ENCODE assay signal across 11 cellular contexts in genomic region chr17:27552467-27552779, GRCh38.
A peak's percentile ranks its signal among the peaks of the same experiment; 100 is the strongest.
DNase-seq lines count a peak whose midpoint lies in the region; ATAC-seq, FAIRE-seq and TF ChIP-seq lines count a peak whose summit lies in the region.
"Had no signal": no experiment of that assay in that cellular context is flagged by ENCODE, and none has a peak within 500 bp of the region (broad histone marks: within the 10 kb centered on the region; RNA-seq: fewer than 3 reads in every experiment).

No MANE protein-coding gene starts in this region.

- H3K4me1 ChIP-seq in K562 (replicated peaks in 1 of 2; ENCODE audit: control insufficient read depth in 2 of 2, insufficient read depth in 2 of 2, low read length in 2 of 2) (peaks cover 16% of the 10 kb centered on the region in 2 experiments; a peak in 4 of 5 replicates), mesenchymal stem cell (ENCODE audit: control insufficient read depth, insufficient read depth, low read depth, low read length) (peaks cover 34% of the 10 kb centered on the region)

- peak; percentile 28 for DNase-seq in COLO668 (lab: John Stamatoyannopoulos, UW; ENCODE audit: unreplicated experiment)
- DNase-seq in HTR-8/SVneo (ENCODE audit: insufficient read length, low spot score), result peak; percentile 69
- DNase-seq in K562 (ENCODE audit: extremely low read depth in 1 of 4, low spot score in 3 of 4), result peak in 1 of 4 experiments; percentile 39
- DNase-seq in mesenchymal stem cell, result peak; percentile 83
- DNase-seq in DMS 273 (lab: John Stamatoyannopoulos, UW; ENCODE audit: unreplicated experiment), result no peak
- no peak for DNase-seq in NCI-H1694 (lab: John Stamatoyannopoulos, UW)
- DNase-seq in SKM-1 (lab: John Stamatoyannopoulos, UW; ENCODE audit: unreplicated experiment), result no peak
- DNase-seq in NCI-H345 (lab: John Stamatoyannopoulos, UW), result no peak
- DNase-seq: DMS79; stimulated activated CD4-positive, alpha-beta T cell treated with anti-CD3 and anti-CD28 coated beads, Interleukin-4, amount 100 ng/mL, for 24 hours; T-helper 1 cell had no signal

- TF ChIP-seq EP300 in K562 (IDR thresholded peaks at IDR 0.05; ENCODE audit: low read length), result no peak

- H3K4me3 ChIP-seq in K562 (no peak overlapping the region), mesenchymal stem cell (ENCODE audit: insufficient read depth in 1 of 2, low read depth in 1 of 2, low read length in 2 of 2) (no peak overlapping the region)

- H2BK15ac ChIP-seq in mesenchymal stem cell (ENCODE audit: low read depth, poor library complexity, severe bottlenecking), result no peak overlapping the region

- H3K36me3 ChIP-seq in K562 (ENCODE audit: control insufficient read depth, insufficient read depth, low read length), result peaks cover 35% of the 10 kb centered on the region
- H3K36me3 ChIP-seq in mesenchymal stem cell (ENCODE audit: control insufficient read depth in 1 of 2, insufficient read depth in 2 of 2, low read depth in 1 of 2, low read length in 2 of 2), result peaks cover 0 to 14% of the 10 kb centered on the region in 2 experiments

- H3K4me2 ChIP-seq in K562 (ENCODE audit: insufficient read depth, low read length) (no peak overlapping the region), mesenchymal stem cell (ENCODE audit: low read length, poor library complexity, severe bottlenecking) (no peak overlapping the region)

- intact Hi-C loops in K562 (cut with micrococcal nuclease), result no loop called here

- H3K27me3 ChIP-seq in K562 (ENCODE audit: control insufficient read depth in 2 of 2, insufficient read depth in 2 of 2, low read length in 2 of 2) (no peaks in the 10 kb centered on the region), mesenchymal stem cell (ENCODE audit: control insufficient read depth in 1 of 2, insufficient read depth in 1 of 2, low read length in 2 of 2) (no peaks in the 10 kb centered on the region)

- H4K91ac ChIP-seq in mesenchymal stem cell (ENCODE audit: low read length), result no peak overlapping the region

- no peak overlapping the region for H3K4ac ChIP-seq in mesenchymal stem cell (ENCODE audit: low read depth in 1 of 2, low read length in 2 of 2)

- no peak overlapping the region for H3K18ac ChIP-seq in mesenchymal stem cell (ENCODE audit: low read depth in 1 of 2, low read length in 2 of 2)

- no peak overlapping the region for H3K23ac ChIP-seq in mesenchymal stem cell (ENCODE audit: low read length in 2 of 2)

- peak overlapping the region; percentile 38 for H2AK5ac ChIP-seq in mesenchymal stem cell (ENCODE audit: low read length, severe bottlenecking)

- no peak for ATAC-seq in K562

- H2BK120ac ChIP-seq in mesenchymal stem cell (ENCODE audit: low read depth, low read length), result no peak overlapping the region

- H3K9ac ChIP-seq in K562 (ENCODE audit: insufficient read depth in 1 of 2, low read depth in 2 of 2, low read length in 2 of 2) (no peak overlapping the region), mesenchymal stem cell (ENCODE audit: low read length) (no peak overlapping the region)

- POLR2A ChIA-PET in K562 (lab: Yijun Ruan, JAX), result interaction anchor here (0.7 to 1.2 kb wide), 2 partner anchors 17 to 31 kb away, joined by 4 read pairs; no protein-coding TSS in a partner anchor

- BruUV-seq in K562 (replicated peaks; lab: Mats Ljungman, UMichigan), result no TSS peak

- H3K9me3 ChIP-seq in K562 (replicated peaks; ENCODE audit: control insufficient read depth, insufficient read depth, low read depth, low read length) (no peaks in the 10 kb centered on the region), mesenchymal stem cell (ENCODE audit: control insufficient read depth, low read length) (no peaks in the 10 kb centered on the region)

- no peak overlapping the region for H3K14ac ChIP-seq in mesenchymal stem cell (ENCODE audit: low read length in 2 of 2)

- H3K79me2 ChIP-seq in K562 (ENCODE audit: control insufficient read depth, insufficient read depth, low read length), result peaks cover 21% of the 10 kb centered on the region

- CTCF ChIA-PET in K562 (lab: Yijun Ruan, JAX; ENCODE audit: low intra/inter-chr PET ratio), result no interaction called here

- H4K20me1 ChIP-seq in K562 (replicated peaks; ENCODE audit: control insufficient read depth, insufficient read depth, low read length), result no peaks in the 10 kb centered on the region; the same call in 1 of the 2 replicates

- no peak overlapping the region for H2BK12ac ChIP-seq in mesenchymal stem cell (ENCODE audit: low read length in 2 of 2)

- H3K9me1 ChIP-seq in K562 (ENCODE audit: control insufficient read depth, insufficient read depth, low read length), result peaks cover 3% of the 10 kb centered on the region

- no peak overlapping the region for H2BK5ac ChIP-seq in mesenchymal stem cell (ENCODE audit: low read depth, low read length, poor library complexity, severe bottlenecking)

- in situ Hi-C loops in K562 (cut with MboI), result no loop called here

- H3K27ac ChIP-seq in K562 (ENCODE audit: extremely low read depth, low read depth, low read length) (no peak overlapping the region), mesenchymal stem cell (ENCODE audit: low read length, poor library complexity, severe bottlenecking) (no peak overlapping the region)

- FAIRE-seq in HTR-8/SVneo (lab: Jason Lieb, UNC) (peak; percentile 74), K562 (lab: Jason Lieb, UNC) (no peak)

- no peak for TF ChIP-seq POLR2A in K562 (conservative IDR thresholded peaks at IDR 0.05)

- no peak for TF ChIP-seq RAD21 in K562 (CRISPR knock-in tag; conservative IDR thresholded peaks at IDR 0.05 in 1 of 2, IDR thresholded peaks at IDR 0.05 in 1 of 2)

- H2AFZ ChIP-seq in K562 (ENCODE audit: low read depth, low read length), result no peak overlapping the region
- no peak overlapping the region for H2AFZ ChIP-seq in mesenchymal stem cell (ENCODE audit: low read depth, low read length)

- no peak overlapping the region for H4K8ac ChIP-seq in mesenchymal stem cell (ENCODE audit: low read length)

- 0% methylated on average over 1 of the region's 1 CpG for WGBS in K562 (ENCODE audit: insufficient coverage, low coverage, missing lambda C conversion rate)
- 41% methylated on average over 1 of the region's 1 CpG for WGBS in mesenchymal stem cell

- TF ChIP-seq CTCF in K562 (IDR thresholded peaks at IDR 0.05 in 2 of 3, conservative IDR thresholded peaks at IDR 0.05 in 1 of 3; ENCODE audit: insufficient read depth in 2 of 3, low read depth in 1 of 3, low read length in 3 of 3), result 0 out of 6 replicates have a peak, but pooled peaks of 1 of the 3 experiments have one; percentile 5

- H3K79me1 ChIP-seq in mesenchymal stem cell (replicated peaks; ENCODE audit: low read length, poor library complexity, severe bottlenecking), result peaks cover 28% of the 10 kb centered on the region

TF ChIP-seq in K562, 482 proteins besides CTCF, POLR2A, EP300 and RAD21 (continues in another document):
- TF ChIP-seq ZNF282 (CRISPR knock-in tag; IDR thresholded peaks at IDR 0.05) (no peak), FOS (IDR thresholded peaks at IDR 0.05; ENCODE audit: extremely low read depth, insufficient read length) (peak; percentile 7), RNF2 (IDR thresholded peaks at IDR 0.05) (no peak), SAFB2 (IDR thresholded peaks at IDR 0.05; ENCODE audit: borderline replicate concordance, low read depth, low read length, severe bottlenecking) (no peak), TFE3 (CRISPR knock-in tag; IDR thresholded peaks at IDR 0.05) (no peak), ZNF695 (CRISPR knock-in tag; IDR thresholded peaks at IDR 0.05) (no peak), GATAD2A (IDR thresholded peaks at IDR 0.05) (no peak), ZNF431 (CRISPR knock-in tag; IDR thresholded peaks at IDR 0.05) (no peak), ZNF274 (IDR thresholded peaks at IDR 0.05; ENCODE audit: borderline replicate concordance, low read depth, low read length) (no peak), FOSL1 (tag; conservative IDR thresholded peaks at IDR 0.05) (peak; percentile 90), MYNN (IDR thresholded peaks at IDR 0.05) (no peak), MYNN (CRISPR knock-in tag; IDR thresholded peaks at IDR 0.05) (no peak), JUNB (CRISPR knock-in tag; conservative IDR thresholded peaks at IDR 0.05) (0 out of 2 replicates have a peak, but pooled peaks have one; percentile 23), JUND (IDR thresholded peaks at IDR 0.05; ENCODE audit: borderline replicate concordance, low read depth, low read length) (peak; percentile 78), JUND (tag; IDR thresholded peaks at IDR 0.05; ENCODE audit: borderline replicate concordance, low read depth, low read length) (no peak; the same call in 2 of the 3 replicates), JUN (IDR thresholded peaks at IDR 0.05; ENCODE audit: borderline replicate concordance, low read depth, low read length) (peak; percentile 80; the same call in 1 of the 2 replicates), JUN (CRISPR knock-in tag; IDR thresholded peaks at IDR 0.05; ENCODE audit: borderline replicate concordance) (no peak), ATF3 (IDR thresholded peaks at IDR 0.05) (peak; percentile 78), ATF3 (CRISPR knock-in tag; conservative IDR thresholded peaks at IDR 0.05) (no peak), SNRNP70 (optimal IDR thresholded peaks at IDR 0.05; ENCODE audit: low read depth, low read length) (no peak), SMAD3 (CRISPR knock-in tag; conservative IDR thresholded peaks at IDR 0.05) (no peak), BRF1 (IDR thresholded peaks at IDR 0.05; ENCODE audit: borderline replicate concordance, extremely low read depth, insufficient read length) (no peak)

Comparison
In these comparisons a context has a peak if more than half of its experiments do, and no peak if none do; other contexts are left out.
1. DNase-seq: peak in COLO668 (single experiment), HTR-8/SVneo (single experiment) and mesenchymal stem cell (single experiment); none in DMS 273 (single experiment), NCI-H1694 (single experiment), SKM-1 (single experiment) and NCI-H345 (single experiment).